Comparison of ENCODE assay signal across 13 cellular contexts in the genomic region with DNA sequence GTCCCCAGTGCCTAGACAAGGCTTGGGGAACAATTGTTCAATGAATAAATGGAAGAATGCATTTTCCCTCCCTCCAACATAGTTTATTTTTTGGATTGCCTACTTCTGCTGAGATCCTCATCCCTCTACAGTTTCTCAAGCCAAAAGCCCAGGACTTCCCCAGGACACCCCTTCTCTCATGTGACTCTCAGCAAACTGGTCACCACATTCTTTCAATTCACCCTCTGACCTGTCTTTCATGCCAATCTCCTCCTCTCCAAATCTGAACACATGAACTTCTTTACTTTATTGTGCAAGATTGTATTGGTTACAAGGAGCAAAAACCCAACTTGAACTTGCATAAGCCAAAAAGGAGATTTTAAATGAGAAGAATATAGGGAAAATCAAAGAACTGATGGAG.
DNase-seq lines count a peak whose midpoint lies in the region; ATAC-seq lines count a peak whose summit lies in the region.
"Had no signal": no experiment of that assay in that cellular context is flagged by ENCODE, and none has a peak within 500 bp of the region (broad histone marks: within the 10 kb centered on the region; RNA-seq: fewer than 3 reads in every experiment).

No MANE protein-coding gene starts in this region.

- no peaks in the 10 kb centered on the region for H3K36me3 Mint-ChIP-seq in dendritic cell treated with granulocyte-macrophage colony-stimulating factor and Interleukin-4, amounts not matched to agents 40 ng/mL and 50 ng/mL, for 4 days (ENCODE audit: low read depth)

- H3K4me1 Mint-ChIP-seq in dendritic cell treated with granulocyte-macrophage colony-stimulating factor and Interleukin-4, amounts not matched to agents 40 ng/mL and 50 ng/mL, for 4 days (ENCODE audit: low read depth): peaks cover 92% of the 10 kb centered on the region

- H2BK5ac ChIP-seq in mesenchymal stem cell (ENCODE audit: low read depth, low read length, poor library complexity, severe bottlenecking): no peak overlapping the region

- no peak overlapping the region for H3K4ac ChIP-seq in mesenchymal stem cell (ENCODE audit: low read depth in 1 of 2, low read length in 2 of 2)

- H3K4me1 ChIP-seq in GM23248 (ENCODE audit: insufficient read depth) (peaks cover 34% of the 10 kb centered on the region), mesenchymal stem cell (ENCODE audit: control insufficient read depth, insufficient read depth, low read depth, low read length) (peaks cover 6% of the 10 kb centered on the region)

- H3K4me2 ChIP-seq in GM23248 (ENCODE audit: unreplicated experiment) (peak overlapping the region; percentile 8), mesenchymal stem cell (ENCODE audit: low read length, poor library complexity, severe bottlenecking) (no peak overlapping the region)

- ATAC-seq in GM21529 (IDR thresholded peaks at IDR 0.05; ENCODE audit: unreplicated experiment): no peak
- ATAC-seq: left colon had no signal

- H3K4me3 ChIP-seq in GM23248: no peak overlapping the region
- no peak overlapping the region for H3K4me3 ChIP-seq in mesenchymal stem cell (ENCODE audit: insufficient read depth in 1 of 2, low read depth in 1 of 2, low read length in 2 of 2)

- H3K4me3 Mint-ChIP-seq in dendritic cell treated with granulocyte-macrophage colony-stimulating factor and Interleukin-4, amounts not matched to agents 40 ng/mL and 50 ng/mL, for 4 days: no peak overlapping the region
- H3K4me3 Mint-ChIP-seq: activated CD4-positive, alpha-beta memory T cell treated with anti-CD3 and anti-CD28 coated beads, Interleukin-2, amount 10 ng/mL, durations not matched to agents 7 days and 5 days; stimulated activated naive CD8-positive, alpha-beta T cell treated with anti-CD3 and anti-CD28 coated beads, Interleukin-15, Interleukin-2, amounts not matched to agents 100 ng/mL and 50 ng/mL, for 24 hours had no signal

- no peaks in the 10 kb centered on the region for H3K9me2 ChIP-seq in GM23248 (ENCODE audit: insufficient read depth)

- H4K91ac ChIP-seq in mesenchymal stem cell (ENCODE audit: low read length): no peak overlapping the region

- intact Hi-C loops in dendritic cell treated with granulocyte-macrophage colony-stimulating factor and Interleukin-4, amounts not matched to agents 40 ng/mL and 50 ng/mL, for 4 days (cut with micrococcal nuclease): no loop called here

- H3K27me3 Mint-ChIP-seq in dendritic cell treated with granulocyte-macrophage colony-stimulating factor and Interleukin-4, amounts not matched to agents 40 ng/mL and 50 ng/mL, for 4 days: no peaks in the 10 kb centered on the region
- H3K27me3 Mint-ChIP-seq: stimulated activated naive CD8-positive, alpha-beta T cell treated with anti-CD3 and anti-CD28 coated beads, Interleukin-15, Interleukin-2, amounts not matched to agents 100 ng/mL and 50 ng/mL, for 24 hours had no signal

- H3K23ac ChIP-seq in mesenchymal stem cell (ENCODE audit: low read length in 2 of 2): no peak overlapping the region

- H3K27ac Mint-ChIP-seq in dendritic cell treated with granulocyte-macrophage colony-stimulating factor and Interleukin-4, amounts not matched to agents 40 ng/mL and 50 ng/mL, for 4 days: peak overlapping the region; percentile 0
- H3K27ac Mint-ChIP-seq: activated CD4-positive, alpha-beta memory T cell treated with anti-CD3 and anti-CD28 coated beads, Interleukin-2, amount 10 ng/mL, durations not matched to agents 7 days and 5 days had no signal

- H3K9me3 ChIP-seq in GM23248 (ENCODE audit: low read depth): no peaks in the 10 kb centered on the region
- H3K9me3 ChIP-seq in mesenchymal stem cell (ENCODE audit: control insufficient read depth, low read length): no peaks in the 10 kb centered on the region

- H4K20me1 ChIP-seq in GM23248 (ENCODE audit: insufficient read depth): no peaks in the 10 kb centered on the region

- no peak overlapping the region for H3K18ac ChIP-seq in mesenchymal stem cell (ENCODE audit: low read depth in 1 of 2, low read length in 2 of 2)

- no peaks in the 10 kb centered on the region for H3K79me2 ChIP-seq in GM23248 (ENCODE audit: insufficient read depth)

- no peaks in the 10 kb centered on the region for H3K27me3 ChIP-seq in GM23248 (replicated peaks; ENCODE audit: insufficient read depth)
- no peaks in the 10 kb centered on the region for H3K27me3 ChIP-seq in mesenchymal stem cell (ENCODE audit: control insufficient read depth in 1 of 2, insufficient read depth in 1 of 2, low read length in 2 of 2)

- H2BK120ac ChIP-seq in mesenchymal stem cell (ENCODE audit: low read depth, low read length): no peak overlapping the region

- no peak overlapping the region for H3K14ac ChIP-seq in mesenchymal stem cell (ENCODE audit: low read length in 2 of 2)

- H2BK12ac ChIP-seq in mesenchymal stem cell (ENCODE audit: low read length in 2 of 2): no peak overlapping the region

- H2AK5ac ChIP-seq in mesenchymal stem cell (ENCODE audit: low read length, severe bottlenecking): no peak overlapping the region

- peaks cover 13% of the 10 kb centered on the region for H3F3A ChIP-seq in GM23248 (ENCODE audit: insufficient read depth)

- peaks cover 7% of the 10 kb centered on the region for H3K9me3 Mint-ChIP-seq in dendritic cell treated with granulocyte-macrophage colony-stimulating factor and Interleukin-4, amounts not matched to agents 40 ng/mL and 50 ng/mL, for 4 days
- H3K9me3 Mint-ChIP-seq: activated CD4-positive, alpha-beta memory T cell treated with anti-CD3 and anti-CD28 coated beads, Interleukin-2, amount 10 ng/mL, durations not matched to agents 7 days and 5 days had no signal

- no peaks in the 10 kb centered on the region for H3K36me3 ChIP-seq in GM23248 (ENCODE audit: low read depth)
- no peaks in the 10 kb centered on the region for H3K36me3 ChIP-seq in mesenchymal stem cell (ENCODE audit: control insufficient read depth in 1 of 2, insufficient read depth in 2 of 2, low read depth in 1 of 2, low read length in 2 of 2)

- H3K79me1 ChIP-seq in mesenchymal stem cell (replicated peaks; ENCODE audit: low read length, poor library complexity, severe bottlenecking): no peaks in the 10 kb centered on the region

- no peak overlapping the region for H3K9ac ChIP-seq in GM23248
- H3K9ac ChIP-seq in mesenchymal stem cell (ENCODE audit: low read length): peak overlapping the region; percentile 69

- peak; percentile 21 for DNase-seq in GM23248
- no peak for DNase-seq in mesenchymal stem cell
- DNase-seq in stromal cell of bone marrow (ENCODE audit: low read depth): peak; percentile 37
- no peak for DNase-seq in cortex of kidney (lab: John Stamatoyannopoulos, UW)
- DNase-seq in OCI-M1 (lab: John Stamatoyannopoulos, UW): no peak
- DNase-seq in dedifferentiated amniotic fluid mesenchymal stem cell (ENCODE audit: extremely low spot score): no peak
- DNase-seq: activated CD4-positive, alpha-beta memory T cell treated with anti-CD3 and anti-CD28 coated beads, Interleukin-2, amount 10 ng/mL, durations not matched to agents 7 days and 5 days; left colon; NCI-H1436; NCI-H446 treated with DMSO at 0.1 percent for 48 hours had no signal

- H4K8ac ChIP-seq in mesenchymal stem cell (ENCODE audit: low read length): no peak overlapping the region

- H2BK15ac ChIP-seq in mesenchymal stem cell (ENCODE audit: low read depth, poor library complexity, severe bottlenecking): no peak overlapping the region

- H3K27ac ChIP-seq in GM23248 (no peak overlapping the region), mesenchymal stem cell (ENCODE audit: low read length, poor library complexity, severe bottlenecking) (no peak overlapping the region)

- no peak overlapping the region for H2AFZ ChIP-seq in GM23248
- H2AFZ ChIP-seq in mesenchymal stem cell (ENCODE audit: low read depth, low read length): no peak overlapping the region

- in situ Hi-C loops in GM23248 (cut with MboI): no loop called here

Comparison
In these comparisons a context has a peak if more than half of its experiments do, and no peak if none do; other contexts are left out.
1. DNase-seq: peak in GM23248 (single experiment) and stromal cell of bone marrow (single experiment); none in mesenchymal stem cell (single experiment), cortex of kidney (single experiment), OCI-M1 (single experiment) and dedifferentiated amniotic fluid mesenchymal stem cell (single experiment).